In genomic region chr12:31959051-31959700, GRCh38 we compare ENCODE assay signal across 1 cellular context.
TF ChIP-seq lines count a peak whose summit lies in the region.

A gene with protein sequence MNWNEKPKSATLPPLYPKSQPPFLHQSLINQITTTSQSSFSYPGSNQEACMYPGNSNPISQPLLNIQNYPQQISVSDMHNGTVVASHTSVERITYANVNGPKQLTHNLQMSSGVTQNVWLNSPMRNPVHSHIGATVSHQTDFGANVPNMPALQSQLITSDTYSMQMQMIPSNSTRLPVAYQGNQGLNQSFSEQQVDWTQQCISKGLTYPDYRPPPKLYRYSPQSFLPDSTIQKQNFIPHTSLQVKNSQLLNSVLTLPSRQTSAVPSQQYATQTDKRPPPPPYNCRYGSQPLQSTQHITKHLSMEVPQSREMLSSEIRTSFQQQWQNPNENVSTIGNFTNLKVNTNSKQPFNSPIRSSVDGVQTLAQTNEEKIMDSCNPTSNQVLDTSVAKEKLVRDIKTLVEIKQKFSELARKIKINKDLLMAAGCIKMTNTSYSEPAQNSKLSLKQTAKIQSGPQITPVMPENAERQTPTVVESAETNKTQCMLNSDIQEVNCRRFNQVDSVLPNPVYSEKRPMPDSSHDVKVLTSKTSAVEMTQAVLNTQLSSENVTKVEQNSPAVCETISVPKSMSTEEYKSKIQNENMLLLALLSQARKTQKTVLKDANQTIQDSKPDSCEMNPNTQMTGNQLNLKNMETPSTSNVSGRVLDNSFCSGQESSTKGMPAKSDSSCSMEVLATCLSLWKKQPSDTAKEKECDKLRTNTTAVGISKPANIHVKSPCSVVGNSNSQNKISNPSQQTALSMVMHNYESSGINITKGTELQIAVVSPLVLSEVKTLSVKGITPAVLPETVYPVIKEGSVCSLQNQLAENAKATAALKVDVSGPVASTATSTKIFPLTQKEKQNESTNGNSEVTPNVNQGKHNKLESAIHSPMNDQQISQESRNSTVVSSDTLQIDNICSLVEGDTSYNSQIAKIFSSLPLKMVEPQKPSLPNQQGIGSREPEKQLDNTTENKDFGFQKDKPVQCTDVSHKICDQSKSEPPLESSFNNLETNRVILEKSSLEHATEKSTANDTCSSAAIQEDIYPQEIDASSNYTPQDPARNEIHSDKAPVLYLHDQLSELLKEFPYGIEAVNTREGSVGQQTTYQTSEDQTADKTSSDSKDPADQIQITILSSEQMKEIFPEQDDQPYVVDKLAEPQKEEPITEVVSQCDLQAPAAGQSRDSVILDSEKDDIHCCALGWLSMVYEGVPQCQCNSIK (N-terminal part only) (plus strand): TSS chr12:31959415. CDS start chr12:31980956, 21,541 bp downstream.

TF ChIP-seq in SK-N-SH, 30 proteins besides CTCF, POLR2A, EP300 and RAD21 (continued from another document):
- no peak for TF ChIP-seq IRF3 (IDR thresholded peaks at IDR 0.05; ENCODE audit: low read depth, low read length)
- TF ChIP-seq, protein P1, sequence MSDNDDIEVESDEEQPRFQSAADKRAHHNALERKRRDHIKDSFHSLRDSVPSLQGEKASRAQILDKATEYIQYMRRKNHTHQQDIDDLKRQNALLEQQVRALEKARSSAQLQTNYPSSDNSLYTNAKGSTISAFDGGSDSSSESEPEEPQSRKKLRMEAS (IDR thresholded peaks at IDR 0.05; ENCODE audit: low read depth) = peak; percentile 80; the same call in 1 of the 2 replicates
- 0 out of 2 replicates have a peak, but pooled peaks have one; percentile 26 for TF ChIP-seq FOXJ3 (CRISPR knock-in tag; IDR thresholded peaks at IDR 0.05)
- TF ChIP-seq EZH2phosphoT487 (IDR thresholded peaks at IDR 0.05; ENCODE audit: borderline replicate concordance, low read depth) = no peak
- TF ChIP-seq, protein P2, sequence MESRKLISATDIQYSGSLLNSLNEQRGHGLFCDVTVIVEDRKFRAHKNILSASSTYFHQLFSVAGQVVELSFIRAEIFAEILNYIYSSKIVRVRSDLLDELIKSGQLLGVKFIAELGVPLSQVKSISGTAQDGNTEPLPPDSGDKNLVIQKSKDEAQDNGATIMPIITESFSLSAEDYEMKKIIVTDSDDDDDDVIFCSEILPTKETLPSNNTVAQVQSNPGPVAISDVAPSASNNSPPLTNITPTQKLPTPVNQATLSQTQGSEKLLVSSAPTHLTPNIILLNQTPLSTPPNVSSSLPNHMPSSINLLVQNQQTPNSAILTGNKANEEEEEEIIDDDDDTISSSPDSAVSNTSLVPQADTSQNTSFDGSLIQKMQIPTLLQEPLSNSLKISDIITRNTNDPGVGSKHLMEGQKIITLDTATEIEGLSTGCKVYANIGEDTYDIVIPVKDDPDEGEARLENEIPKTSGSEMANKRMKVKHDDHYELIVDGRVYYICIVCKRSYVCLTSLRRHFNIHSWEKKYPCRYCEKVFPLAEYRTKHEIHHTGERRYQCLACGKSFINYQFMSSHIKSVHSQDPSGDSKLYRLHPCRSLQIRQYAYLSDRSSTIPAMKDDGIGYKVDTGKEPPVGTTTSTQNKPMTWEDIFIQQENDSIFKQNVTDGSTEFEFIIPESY (IDR thresholded peaks at IDR 0.05; ENCODE audit: borderline replicate concordance, low read depth) = no peak
- TF ChIP-seq TEAD4 (IDR thresholded peaks at IDR 0.05; ENCODE audit: borderline replicate concordance, insufficient read depth) = no peak
- TF ChIP-seq RXRA (IDR thresholded peaks at IDR 0.05; ENCODE audit: borderline replicate concordance, low read depth) = no peak
- peak; percentile 76 for TF ChIP-seq TAF1 (IDR thresholded peaks at IDR 0.05; ENCODE audit: borderline replicate concordance, low read depth, low read length)
- TF ChIP-seq MEF2A (IDR thresholded peaks at IDR 0.05; ENCODE audit: borderline replicate concordance, low read depth) = no peak
